29 cellular contexts compared by ENCODE assay signal in the genomic region with DNA sequence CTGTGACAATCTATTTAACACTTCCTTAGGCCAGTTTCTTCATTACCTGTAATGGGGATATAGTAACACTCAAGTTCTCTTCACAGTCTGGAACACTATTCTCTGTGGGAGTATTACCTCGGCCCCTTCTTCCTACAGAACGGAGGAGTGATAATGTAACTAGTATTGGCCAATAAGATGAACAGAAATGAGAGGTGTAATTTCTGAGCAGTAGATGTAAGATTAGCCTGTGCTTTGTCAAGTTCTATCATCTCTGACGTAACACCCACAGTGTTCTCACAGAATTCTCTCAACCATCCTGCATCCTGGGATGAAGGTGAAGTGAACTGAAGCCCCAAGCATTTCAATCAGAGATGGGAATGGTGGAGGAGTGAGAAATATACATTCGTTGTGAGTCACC.
"Had no signal": no experiment of that assay in that cellular context is flagged by ENCODE, and none has a peak within 500 bp of the region (broad histone marks: within the 10 kb centered on the region; RNA-seq: fewer than 3 reads in every experiment).

No MANE protein-coding gene starts in this region.

- H3K4me1 ChIP-seq: adrenal gland, SJCRH30 had no signal

- ATAC-seq: activated CD4-positive, alpha-beta T cell treated with anti-CD3 and anti-CD28 coated beads for 36 hours; activated CD4-positive, CD25-positive, alpha-beta regulatory T cell treated with anti-CD3 and anti-CD28 coated beads, Interleukin-2, amount 50 U/mL, for 24 hours; activated CD8-positive, alpha-beta T cell treated with anti-CD3 and anti-CD28 coated beads, Interleukin-2, amount 10 ng/mL, durations not matched to agents 7 days and 5 days; activated naive CD4-positive, alpha-beta T cell treated with anti-CD3 and anti-CD28 coated beads, Interleukin-2, amount 50 U/mL, for 72 hours; Panc1; WTC11 had no signal

- DNase-seq: activated CD4-positive, alpha-beta T cell treated with anti-CD3 and anti-CD28 coated beads for 36 hours; activated CD4-positive, alpha-beta T cell treated with anti-CD3 and anti-CD28 coated beads, Interleukin-2, amount 10 ng/mL, durations not matched to agents 7 days and 5 days; activated CD4-positive, alpha-beta T cell treated with anti-CD3 and anti-CD28 coated beads, Interleukin-2, amount 50 U/mL, for 48 hours; activated gamma-delta T cell treated with Interleukin-2 at 50 U/mL for 16 hours; activated naive CD4-positive, alpha-beta T cell treated with anti-CD3 and anti-CD28 coated beads for 36 hours; activated T-cell treated with anti-CD3 and anti-CD28 coated beads, Interleukin-2, amount 50 U/mL, for 24 hours; adrenal gland; anterior cingulate cortex; caudate nucleus; cerebellar nuclear complex; NCI-H1048; NCI-H1105 treated with DMSO at 0.1 percent for 48 hours; NCI-H1436; NCI-H1694; NCI-H1930; NCI-H2081 treated with DMSO at 0.1 percent for 48 hours; NCI-H345; NCI-H524 treated with DMSO at 0.1 percent for 48 hours; NK-92 treated with Interleukin-12 subunit alpha and Interleukin-12 subunit beta, amount 100 ng/mL, for 24 hours; SHP77; SJCRH30 had no signal

- H3K27ac ChIP-seq: adrenal gland, SJCRH30, SK-N-MC had no signal

- H3K36me3 ChIP-seq: adrenal gland, SJCRH30 had no signal

- H3K9me3 ChIP-seq: adrenal gland, SJCRH30 had no signal

- FAIRE-seq: bronchial epithelial cell, TTC549 had no signal

- H3K4me3 ChIP-seq: adrenal gland, SJCRH30, SK-N-MC had no signal
